Comparison of ENCODE assay signal across 9 cellular contexts in genomic region chr1:156080598-156081173, GRCh38. TPM values are rescaled to one million over a fixed set of nuclear protein-coding genes. Genes with fewer than 3 reads are reported as not detected.
A peak's percentile ranks its signal among the peaks of the same experiment; 100 is the strongest.
DNase-seq lines count a peak whose midpoint lies in the region; ATAC-seq, FAIRE-seq and TF ChIP-seq lines count a peak whose summit lies in the region.
"Had no signal": no experiment of that assay in that cellular context is flagged by ENCODE, and none has a peak within 500 bp of the region (broad histone marks: within the 10 kb centered on the region; RNA-seq: fewer than 3 reads in every experiment).

No MANE protein-coding gene starts in this region.

- no peak overlapping the region for H2AFZ ChIP-seq in PC-9
- no peak overlapping the region for H2AFZ ChIP-seq in H1 (ENCODE audit: low read length)

- H3K23ac ChIP-seq in H1 (ENCODE audit: insufficient read length) = no peak overlapping the region

- H3K36me3 ChIP-seq in ES-I3 (ENCODE audit: insufficient read depth, low read length) (no peaks in the 10 kb centered on the region), PC-9 (ENCODE audit: low read depth) (no peaks in the 10 kb centered on the region), H1 (ENCODE audit: control insufficient read depth in 2 of 4, insufficient read depth in 4 of 4, low read length in 3 of 4) (peaks cover 3 to 22% (median 9%) of the 10 kb centered on the region in 4 experiments; a peak in 6 of 8 replicates)
- H3K36me3 ChIP-seq: adrenal gland had no signal

- ATAC-seq in foreskin keratinocyte = no peak
- no peak for ATAC-seq in GM18505 (IDR thresholded peaks at IDR 0.05; ENCODE audit: unreplicated experiment)

- H3K27me3 Mint-ChIP-seq in osteocyte (ENCODE audit: unreplicated experiment) = no peaks in the 10 kb centered on the region

- peak overlapping the region; percentile 60 for H4K8ac ChIP-seq in H1 (ENCODE audit: extremely low read depth, insufficient read depth, low read length)

- TF ChIP-seq CTCF in PC-9 (conservative IDR thresholded peaks at IDR 0.05) (no peak), H1 (IDR thresholded peaks at IDR 0.05; ENCODE audit: control extremely low read depth in 1 of 3, insufficient read depth in 1 of 3, low read depth in 1 of 3, low read length in 3 of 3) (no peak), osteocyte (IDR thresholded peaks at IDR 0.05) (no peak), foreskin keratinocyte (conservative IDR thresholded peaks at IDR 0.05) (no peak)

- H3K9me3 Mint-ChIP-seq in osteocyte (ENCODE audit: unreplicated experiment) = no peaks in the 10 kb centered on the region

- H3K4ac ChIP-seq in H1 (replicated peaks; ENCODE audit: insufficient read length, low read depth, low read length) = peak overlapping the region; percentile 82

- no peak for FAIRE-seq in H1 (lab: Jason Lieb, UNC)

- H3K9me2 ChIP-seq in PC-9 (ENCODE audit: insufficient read depth) = no peaks in the 10 kb centered on the region

- WGBS in H1 (ENCODE audit: extremely low coverage in 1 of 2, insufficient coverage in 1 of 2, insufficient read length in 1 of 2, insufficient replicate concordance in 2 of 2, low coverage in 1 of 2, low lambda C conversion rate in 2 of 2, missing lambda C conversion rate in 1 of 2), 2 experiments = 1% methylated on average over 7 of the region's 8 CpGs; no CpG with 5 or more reads in 1 of the 2 experiments

- H3K36me3 Mint-ChIP-seq in osteocyte (ENCODE audit: unreplicated experiment) = peaks cover 5% of the 10 kb centered on the region

- peak overlapping the region; percentile 93 for H3K18ac ChIP-seq in H1 (ENCODE audit: extremely low read depth, low read length)

- peaks cover 76% of the 10 kb centered on the region for H3K4me1 Mint-ChIP-seq in osteocyte (ENCODE audit: unreplicated experiment)

- peak overlapping the region; percentile 86 for H3K56ac ChIP-seq in H1 (replicated peaks; ENCODE audit: insufficient read length, low read depth, low read length)

- POLR2A ChIA-PET in PC-9 (lab: Charles Lee; ENCODE audit: unreplicated experiment) (no interaction called here), H1 (lab: Charles Lee; ENCODE audit: partially characterized antibody) (interaction anchor here (0.6 to 29.6 kb wide), 19 partner anchors 6 to 103 kb away, joined by 3 to 763 read pairs (median 6); partner anchors contain the start of genes ARHGEF2, LAMTOR2, LMNA and RAB25)

- H2BK5ac ChIP-seq in H1 (ENCODE audit: low read depth, low read length) = peak overlapping the region; percentile 98; the same call in 1 of the 2 replicates

- peaks cover 22% of the 10 kb centered on the region for H3K79me1 ChIP-seq in H1 (ENCODE audit: low read depth, low read length)

- H3K4me3 ChIP-seq in PC-9 = no peak overlapping the region
- H3K4me3 ChIP-seq in H1 (ENCODE audit: extremely low read depth in 1 of 4, insufficient read depth in 2 of 4, low read depth in 3 of 4, low read length in 4 of 4) = peak overlapping the region; percentile 86 to 98 (median 94)

- peaks cover 25% of the 10 kb centered on the region; the same call in 1 of the 2 replicates for H3F3A ChIP-seq in PC-9 (ENCODE audit: insufficient read depth, low read depth)

- peak overlapping the region; percentile 80 for H3K27ac Mint-ChIP-seq in osteocyte (ENCODE audit: unreplicated experiment)

- H3K79me2 ChIP-seq in PC-9 (ENCODE audit: low read depth) (no peaks in the 10 kb centered on the region), H1 (ENCODE audit: control insufficient read depth in 1 of 2, insufficient read depth in 2 of 2, low read length in 2 of 2) (peaks cover 19 to 74% of the 10 kb centered on the region in 2 experiments)

- CTCF ChIA-PET in PC-9 (lab: Charles Lee) = interaction anchor here (0.6 kb wide), 1 partner anchor 13 kb away, joined by 11 read pairs; no protein-coding TSS in a partner anchor
- CTCF ChIA-PET in H1 (lab: Charles Lee; ENCODE audit: partially characterized antibody) = interaction anchor here (0.8 to 29.5 kb wide), 5 partner anchors 10 to 350 kb away, joined by 3 to 1994 read pairs (median 6); partner anchors contain the start of gene LMNA

- H3K9me3 ChIP-seq in ES-I3 (ENCODE audit: control insufficient read depth, insufficient read depth, low read length) (no peaks in the 10 kb centered on the region), PC-9 (ENCODE audit: insufficient read depth, low read depth) (no peaks in the 10 kb centered on the region), H1 (ENCODE audit: insufficient read depth in 2 of 2, low read depth in 1 of 2, low read length in 1 of 2) (no peaks in the 10 kb centered on the region)
- H3K9me3 ChIP-seq: adrenal gland had no signal

- H2BK15ac ChIP-seq in H1 (ENCODE audit: low read length) = peak overlapping the region; percentile 72; the same call in 1 of the 2 replicates

- TF ChIP-seq RAD21 in H1 (IDR thresholded peaks at IDR 0.05 in 1 of 2, conservative IDR thresholded peaks at IDR 0.05 in 1 of 2; ENCODE audit: low read depth in 2 of 2, low read length in 2 of 2) = no peak

- H2BK12ac ChIP-seq in H1 (ENCODE audit: low read depth, low read length) = 0 out of 2 replicates have a peak overlapping the region, but pooled peaks have one; percentile 39

- peak overlapping the region; percentile 85 for H3K9ac ChIP-seq in ES-I3 (ENCODE audit: low read depth, low read length)
- H3K9ac ChIP-seq in H1 (replicated peaks in 1 of 4; ENCODE audit: extremely low read depth in 1 of 4, low read depth in 3 of 4, low read length in 3 of 4) = peak overlapping the region; percentile 58 to 90 (median 76)

- H3K14ac ChIP-seq in H1 (ENCODE audit: insufficient read length) = no peak overlapping the region

- peaks cover 42% of the 10 kb centered on the region for H3K4me1 ChIP-seq in ES-I3 (ENCODE audit: insufficient read depth, low read length)
- H3K4me1 ChIP-seq in PC-9 (replicated peaks; ENCODE audit: insufficient read depth) = peaks cover 5% of the 10 kb centered on the region; the same call in 1 of the 2 replicates
- peaks cover 15 to 40% (median 26%) of the 10 kb centered on the region in 4 experiments for H3K4me1 ChIP-seq in H1 (replicated peaks in 1 of 4; ENCODE audit: control insufficient read depth in 3 of 4, insufficient read depth in 4 of 4, low read length in 3 of 4)
- no peaks in the 10 kb centered on the region for H3K4me1 ChIP-seq in foreskin keratinocyte

- peaks cover 14% of the 10 kb centered on the region for H3K23me2 ChIP-seq in H1 (ENCODE audit: low read depth, low read length)

- peak overlapping the region; percentile 82 for H4K5ac ChIP-seq in H1 (ENCODE audit: insufficient read length, low read depth, low read length)

- TF ChIP-seq POLR2A in H1 (IDR thresholded peaks at IDR 0.05; ENCODE audit: control extremely low read depth in 1 of 2, low read depth in 2 of 2, low read length in 2 of 2) (no peak), GM18505 (IDR thresholded peaks at IDR 0.05; ENCODE audit: borderline replicate concordance, extremely low read depth, insufficient read depth, insufficient read length) (no peak)

- H3K4me3 Mint-ChIP-seq in osteocyte (ENCODE audit: unreplicated experiment) = peak overlapping the region; percentile 92

- no peak overlapping the region for H2AK5ac ChIP-seq in H1 (ENCODE audit: low read depth, low read length)

- no peak for TF ChIP-seq EP300 in H1 (IDR thresholded peaks at IDR 0.05; ENCODE audit: borderline replicate concordance in 1 of 2, low read depth in 2 of 2, low read length in 2 of 2)

- no TSS peak for BruUV-seq in PC-9 (replicated peaks; lab: Mats Ljungman, UMichigan)

- 0 out of 2 replicates have a peak overlapping the region, but pooled peaks have one; percentile 21 for H2BK20ac ChIP-seq in H1 (ENCODE audit: low read length)

- H3K4me2 ChIP-seq in PC-9 (peak overlapping the region; percentile 55), H1 (ENCODE audit: insufficient read depth in 1 of 2, low read depth in 2 of 2, low read length in 2 of 2) (peak overlapping the region; percentile 76 to 79)

- H3K27me3 ChIP-seq in PC-9 (ENCODE audit: insufficient read depth, low read depth) = no peaks in the 10 kb centered on the region
- no peaks in the 10 kb centered on the region for H3K27me3 ChIP-seq in H1 (replicated peaks in 1 of 4; ENCODE audit: control insufficient read depth in 3 of 4, extremely low read depth in 1 of 4, insufficient read depth in 3 of 4, low read length in 3 of 4)
- H3K27me3 ChIP-seq in foreskin keratinocyte = no peaks in the 10 kb centered on the region
- H3K27me3 ChIP-seq: adrenal gland had no signal

- H4K91ac ChIP-seq in H1 (replicated peaks; ENCODE audit: insufficient read length, low read length) = peak overlapping the region; percentile 99

- H2BK120ac ChIP-seq in H1 (replicated peaks; ENCODE audit: low read depth, low read length) = peak overlapping the region; percentile 77

- no peak overlapping the region for H3K27ac ChIP-seq in PC-9
- H3K27ac ChIP-seq in H1 (ENCODE audit: low read depth, low read length) = peak overlapping the region; percentile 86; the same call in 1 of the 2 replicates
- no peak overlapping the region for H3K27ac ChIP-seq in foreskin keratinocyte
- H3K27ac ChIP-seq: adrenal gland had no signal

- H4K20me1 ChIP-seq in PC-9 (ENCODE audit: insufficient read depth) (no peaks in the 10 kb centered on the region), H1 (replicated peaks in 1 of 2; ENCODE audit: control insufficient read depth in 1 of 2, insufficient read depth in 2 of 2, low read length in 2 of 2) (peaks cover 14 to 26% of the 10 kb centered on the region in 2 experiments)

- intact Hi-C loops in PC-9 (cut with micrococcal nuclease; ENCODE audit: unreplicated experiment) = no loop called here

- DNase-seq in PC-9 = no peak
- no peak for DNase-seq in H1 (ENCODE audit: low read depth in 1 of 2, low spot score in 2 of 2)
- no peak for DNase-seq in osteocyte (ENCODE audit: extremely low spot score, unreplicated experiment)
- no peak for DNase-seq in stimulated activated naive CD4-positive, alpha-beta T cell treated with Interleukin-2 at 50 U/mL for 16 hours (lab: John Stamatoyannopoulos, UW)
- no peak for DNase-seq in foreskin keratinocyte
- DNase-seq: adrenal gland, T-helper 1 cell had no signal

RNA-seq across cellular contexts. Expression of gene MEX3A, which starts 1.6 kb away (rescaled TPM):
- total RNA-seq in PC-9 (2021) (6.6 and 7.2 TPM in 2 replicates), osteocyte (19.8 and 20.7 TPM in 2 replicates), foreskin keratinocyte (3.5 and 4.1 TPM in 2 replicates)
- 52.4 and 54.7 TPM in 2 replicates for total RNA-seq in H1 (2021; fragmentation: NEBNext Ultra II Directional; extraction: Animal tissue kit (Norgen Biotek cat#: 25700))
- polyA plus RNA-seq in H1 (2011; rRNA removed) (34.1 and 43.5 TPM in 2 replicates), foreskin keratinocyte (3.4 TPM in 2 replicates)
- polyA plus RNA-seq in H1 (2011; cell fraction: cytosol; rRNA removed) = 30.7 TPM
- polyA plus RNA-seq in H1 (2011; cell fraction: nucleus; rRNA removed) = 122 TPM
- polyA plus RNA-seq in H1 (2012, experiment 1 of 2) = 42.2 to 51.4 TPM (median 46.7 TPM) in 4 replicates
- 37.7 TPM for polyA plus RNA-seq in H1 (2012, experiment 2 of 2)
- 50.4 TPM for polyA plus RNA-seq in H1 (2013, experiment 1 of 2)
- 45.1 TPM for polyA plus RNA-seq in H1 (2013, experiment 2 of 2)
- polyA minus RNA-seq in H1 (2011; rRNA and poly(A)+ RNA removed) = 43.0 and 47.3 TPM in 2 replicates
- polyA minus RNA-seq in H1 (2011; cell fraction: cytosol; rRNA and poly(A)+ RNA removed) = 55.2 TPM
- 107 TPM for polyA minus RNA-seq in H1 (2011; cell fraction: nucleus; rRNA and poly(A)+ RNA removed)

RNA-seq across cellular contexts. Expression of gene RAB25, which starts 19.7 kb away (rescaled TPM):
- 129 and 194 TPM in 2 replicates for total RNA-seq in PC-9 (2021)
- 34.8 and 38.5 TPM in 2 replicates for total RNA-seq in H1 (2021; fragmentation: NEBNext Ultra II Directional; extraction: Animal tissue kit (Norgen Biotek cat#: 25700))
- polyA plus RNA-seq in H1 (2011; rRNA removed) = 98.2 and 117 TPM in 2 replicates
- 110 TPM for polyA plus RNA-seq in H1 (2011; cell fraction: cytosol; rRNA removed)
- polyA plus RNA-seq in H1 (2011; cell fraction: nucleus; rRNA removed) = 61.3 TPM
- polyA plus RNA-seq in H1 (2012, experiment 1 of 2) = 66.9 to 78.3 TPM (median 74.1 TPM) in 4 replicates
- 91.5 TPM for polyA plus RNA-seq in H1 (2012, experiment 2 of 2)
- 48.0 TPM for polyA plus RNA-seq in H1 (2013, experiment 1 of 2)
- 50.7 TPM for polyA plus RNA-seq in H1 (2013, experiment 2 of 2)
- polyA minus RNA-seq in H1 (2011; rRNA and poly(A)+ RNA removed) = 50.6 and 52.5 TPM in 2 replicates
- 24.8 TPM for polyA minus RNA-seq in H1 (2011; cell fraction: cytosol; rRNA and poly(A)+ RNA removed)
- polyA minus RNA-seq in H1 (2011; cell fraction: nucleus; rRNA and poly(A)+ RNA removed) = 19.2 TPM
- total RNA-seq in osteocyte = not detected in 2 replicates
- 44.3 and 53.1 TPM in 2 replicates for total RNA-seq in foreskin keratinocyte
- 82.6 and 82.8 TPM in 2 replicates for polyA plus RNA-seq in foreskin keratinocyte

RNA-seq across cellular contexts. Expression of gene LAMTOR2, which starts 26.1 kb away (rescaled TPM):
- total RNA-seq in PC-9 (2021) (76.8 and 117 TPM in 2 replicates), osteocyte (56.2 and 59.9 TPM in 2 replicates), foreskin keratinocyte (87.0 and 95.0 TPM in 2 replicates)
- total RNA-seq in H1 (2021; fragmentation: NEBNext Ultra II Directional; extraction: Animal tissue kit (Norgen Biotek cat#: 25700)) = 50.5 and 54.7 TPM in 2 replicates
- polyA plus RNA-seq in H1 (2011; rRNA removed) (122 and 131 TPM in 2 replicates), foreskin keratinocyte (164 and 173 TPM in 2 replicates)
- 109 TPM for polyA plus RNA-seq in H1 (2011; cell fraction: cytosol; rRNA removed)
- 74.9 TPM for polyA plus RNA-seq in H1 (2011; cell fraction: nucleus; rRNA removed)
- 77.2 to 105 TPM (median 92.7 TPM) in 4 replicates for polyA plus RNA-seq in H1 (2012, experiment 1 of 2)
- polyA plus RNA-seq in H1 (2012, experiment 2 of 2) = 70.5 TPM
- 63.5 TPM for polyA plus RNA-seq in H1 (2013, experiment 1 of 2)
- polyA plus RNA-seq in H1 (2013, experiment 2 of 2) = 69.2 TPM
- 18.2 and 23.3 TPM in 2 replicates for polyA minus RNA-seq in H1 (2011; rRNA and poly(A)+ RNA removed)
- 14.1 TPM for polyA minus RNA-seq in H1 (2011; cell fraction: cytosol; rRNA and poly(A)+ RNA removed)
- 22.4 TPM for polyA minus RNA-seq in H1 (2011; cell fraction: nucleus; rRNA and poly(A)+ RNA removed)

RNA-seq across cellular contexts. Expression of gene UBQLN4, which starts 27.1 kb away (rescaled TPM):
- 47.4 and 58.4 TPM in 2 replicates for total RNA-seq in PC-9 (2021)
- total RNA-seq in H1 (2021; fragmentation: NEBNext Ultra II Directional; extraction: Animal tissue kit (Norgen Biotek cat#: 25700)) = 37.7 and 39.8 TPM in 2 replicates
- 47.8 and 52.0 TPM in 2 replicates for polyA plus RNA-seq in H1 (2011; rRNA removed)
- 40.8 TPM for polyA plus RNA-seq in H1 (2011; cell fraction: cytosol; rRNA removed)
- 76.1 TPM for polyA plus RNA-seq in H1 (2011; cell fraction: nucleus; rRNA removed)
- polyA plus RNA-seq in H1 (2012, experiment 1 of 2) = 42.4 to 49.0 TPM (median 44.7 TPM) in 4 replicates
- polyA plus RNA-seq in H1 (2012, experiment 2 of 2) = 40.6 TPM
- polyA plus RNA-seq in H1 (2013, experiment 1 of 2) = 26.1 TPM
- 26.7 TPM for polyA plus RNA-seq in H1 (2013, experiment 2 of 2)
- polyA minus RNA-seq in H1 (2011; rRNA and poly(A)+ RNA removed) = 48.9 and 53.6 TPM in 2 replicates
- polyA minus RNA-seq in H1 (2011; cell fraction: cytosol; rRNA and poly(A)+ RNA removed) = 31.0 TPM
- polyA minus RNA-seq in H1 (2011; cell fraction: nucleus; rRNA and poly(A)+ RNA removed) = 29.2 TPM
- total RNA-seq in osteocyte = 36.4 and 36.9 TPM in 2 replicates
- 32.0 and 33.0 TPM in 2 replicates for total RNA-seq in foreskin keratinocyte
- 23.5 and 25.7 TPM in 2 replicates for polyA plus RNA-seq in foreskin keratinocyte

RNA-seq across cellular contexts. Expression of gene LMNA, which starts 33.8 kb away (rescaled TPM):
- 569 and 580 TPM in 2 replicates for total RNA-seq in PC-9 (2021)
- total RNA-seq in H1 (2021; fragmentation: NEBNext Ultra II Directional; extraction: Animal tissue kit (Norgen Biotek cat#: 25700)) = 46.8 and 48.0 TPM in 2 replicates
- polyA plus RNA-seq in H1 (2011; rRNA removed) = 25.8 and 38.3 TPM in 2 replicates
- polyA plus RNA-seq in H1 (2011; cell fraction: cytosol; rRNA removed) = 33.6 TPM
- 78.1 TPM for polyA plus RNA-seq in H1 (2011; cell fraction: nucleus; rRNA removed)
- 36.7 to 43.4 TPM (median 39.1 TPM) in 4 replicates for polyA plus RNA-seq in H1 (2012, experiment 1 of 2)
- 56.7 TPM for polyA plus RNA-seq in H1 (2012, experiment 2 of 2)
- polyA plus RNA-seq in H1 (2013, experiment 1 of 2) = 34.7 TPM
- polyA plus RNA-seq in H1 (2013, experiment 2 of 2) = 32.6 TPM
- 15.1 and 20.9 TPM in 2 replicates for polyA minus RNA-seq in H1 (2011; rRNA and poly(A)+ RNA removed)
- 33.7 TPM for polyA minus RNA-seq in H1 (2011; cell fraction: cytosol; rRNA and poly(A)+ RNA removed)
- 28.1 TPM for polyA minus RNA-seq in H1 (2011; cell fraction: nucleus; rRNA and poly(A)+ RNA removed)
- 733 and 792 TPM in 2 replicates for total RNA-seq in osteocyte
- 816 and 822 TPM in 2 replicates for total RNA-seq in foreskin keratinocyte
- polyA plus RNA-seq in foreskin keratinocyte = 810 and 877 TPM in 2 replicates

Comparison
In these comparisons a context has a peak if more than half of its experiments do, and no peak if none do; other contexts are left out.
1. RNA of gene RAB25, which starts 19.7 kb away (total RNA-seq): 129 to 194 TPM in PC-9, 44.3 to 53.1 TPM in foreskin keratinocyte and 34.8 to 38.5 TPM in H1; not detected in osteocyte; every median in the first group is over 10 times any median in the second.